Comparison of ENCODE assay signal across 8 cellular contexts in the genomic region with DNA sequence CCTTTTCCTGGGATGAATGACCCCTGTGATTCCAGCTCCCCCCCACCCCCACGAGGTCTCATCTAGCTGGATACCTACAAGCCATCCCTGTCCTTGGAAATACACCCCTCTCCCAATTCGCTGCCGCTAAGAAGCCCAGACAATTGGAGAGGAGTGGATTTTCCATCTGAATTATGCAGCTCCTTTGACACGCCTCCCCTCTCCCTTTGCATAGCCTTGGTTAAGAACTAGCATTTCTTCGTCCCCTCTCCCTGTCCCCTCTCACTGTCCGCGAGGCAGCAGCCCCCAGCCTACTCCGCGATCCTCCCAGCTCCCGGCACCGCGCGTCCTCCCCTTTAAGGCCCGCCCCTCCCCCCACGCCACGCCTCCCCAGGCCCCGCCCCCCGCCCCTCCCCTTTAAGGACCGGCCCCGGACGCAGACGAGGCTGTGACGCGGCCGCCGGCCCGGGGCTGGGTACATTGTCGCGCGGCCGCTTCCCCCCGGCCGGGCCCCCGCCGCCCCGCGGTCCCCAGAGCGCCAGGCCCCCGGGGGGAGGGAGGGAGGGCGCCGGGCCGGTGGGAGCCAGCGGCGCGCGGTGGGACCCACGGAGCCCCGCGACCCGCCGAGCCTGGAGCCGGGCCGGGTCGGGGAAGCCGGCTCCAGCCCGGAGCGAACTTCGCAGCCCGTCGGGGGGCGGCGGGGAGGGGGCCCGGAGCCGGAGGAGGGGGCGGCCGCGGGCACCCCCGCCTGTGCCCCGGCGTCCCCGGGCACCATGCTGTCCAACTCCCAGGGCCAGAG. TPM values are rescaled to one million over a fixed set of nuclear protein-coding genes. Genes with fewer than 3 reads are reported as not detected.
DNase-seq lines count a peak whose midpoint lies in the region; ATAC-seq, FAIRE-seq and TF ChIP-seq lines count a peak whose summit lies in the region.

MAPKAPK2 (plus strand) TSS at position 428 of the 778 bp plus-strand sequence; CDS start at position 753, 325 bp downstream.

- H4K8ac ChIP-seq in neuronal stem cell (ENCODE audit: low read depth, low read length) = no peak within 1 kb of the TSS

- WGBS in neuronal stem cell (ENCODE audit: extremely low coverage in 2 of 2, insufficient read length in 2 of 2, insufficient replicate concordance in 1 of 2), 2 donors = no CpG with 5 or more reads among the region's 71 CpGs

- no peaks in the 10 kb centered on the region for H3K36me3 ChIP-seq in SJCRH30
- H3K36me3 ChIP-seq in neuronal stem cell (replicated peaks in 1 of 2; ENCODE audit: control insufficient read depth in 2 of 2, insufficient read depth in 2 of 2, low read length in 2 of 2) = peaks cover 0 to 2% of the 10 kb centered on the region in 2 donors

- peak within 1 kb of the TSS; percentile 26 for H2AK5ac ChIP-seq in neuronal stem cell (ENCODE audit: low read depth, low read length)

- H3K9me3 ChIP-seq in SJCRH30 (replicated peaks) = no peaks in the 10 kb centered on the region
- H3K9me3 ChIP-seq in neuronal stem cell (replicated peaks in 1 of 2; ENCODE audit: control insufficient read depth in 2 of 2, insufficient read depth in 1 of 2, low read depth in 1 of 2, low read length in 2 of 2) = no peaks in the 10 kb centered on the region

- H2BK5ac ChIP-seq in neuronal stem cell (ENCODE audit: low read length) = peak within 1 kb of the TSS; percentile 7

- peak; percentile 48 for ATAC-seq in GM19023 (IDR thresholded peaks at IDR 0.05; ENCODE audit: unreplicated experiment)

- peak; percentile 96 for DNase-seq in AG08395 (ENCODE audit: low spot score)
- DNase-seq in HUDEP-2 (lab: John Stamatoyannopoulos, UW; ENCODE audit: unreplicated experiment in 76 of 76) = peak in 50 of 76 experiments; percentile 12 to 75 (median 54)
- DNase-seq in SJCRH30 = peak; percentile 78 to 86
- peak; percentile 62 for DNase-seq in activated gamma-delta T cell treated with anti-CD3 and anti-CD28 coated beads, Interleukin-2, amount 50 U/mL, for 16 hours (ENCODE audit: low read depth)
- DNase-seq in frontal cortex (ENCODE audit: low spot score in 2 of 2) = peak; percentile 98 to 99
- DNase-seq in neuronal stem cell (ENCODE audit: low spot score) = peak; percentile 76

- H4K91ac ChIP-seq in neuronal stem cell (ENCODE audit: low read depth, low read length, poor library complexity) = no peak within 1 kb of the TSS

- H2AFZ ChIP-seq in neuronal stem cell (ENCODE audit: low read length) = peak within 1 kb of the TSS; percentile 82

- H2BK12ac ChIP-seq in neuronal stem cell (ENCODE audit: low read length) = no peak within 1 kb of the TSS

- H3K4me1 ChIP-seq in SJCRH30 (peaks cover 31% of the 10 kb centered on the region), neuronal stem cell (ENCODE audit: control insufficient read depth in 2 of 2, insufficient read depth in 1 of 2, low read depth in 1 of 2, low read length in 2 of 2) (peaks cover 19 to 27% of the 10 kb centered on the region in 2 donors)

- peaks cover 2% of the 10 kb centered on the region for H3K79me1 ChIP-seq in neuronal stem cell (ENCODE audit: low read depth, low read length)

- no peak for FAIRE-seq in frontal cortex (lab: Jason Lieb, UNC)

- H3K4me3 ChIP-seq in SJCRH30 (peak within 1 kb of the TSS; percentile 85), neuronal stem cell (ENCODE audit: low read length in 2 of 2) (peak within 1 kb of the TSS; percentile 63 to 94)

- peak within 1 kb of the TSS; percentile 87 for H3K4me2 ChIP-seq in neuronal stem cell (ENCODE audit: insufficient read depth, low read length, poor library complexity, severe bottlenecking)

- no peak within 1 kb of the TSS for H3K4ac ChIP-seq in neuronal stem cell (ENCODE audit: low read length)

- H3K27me3 ChIP-seq in SJCRH30 = no peaks in the 10 kb centered on the region
- H3K27me3 ChIP-seq in neuronal stem cell (ENCODE audit: control insufficient read depth in 3 of 3, insufficient read depth in 3 of 3, low read depth in 1 of 3, low read length in 3 of 3) = peaks cover 0 to 43% (median 11%) of the 10 kb centered on the region in 3 experiments

- peak within 1 kb of the TSS; percentile 88 for H3K9ac ChIP-seq in neuronal stem cell (ENCODE audit: low read depth, low read length, poor library complexity)

- H3K14ac ChIP-seq in neuronal stem cell (ENCODE audit: low read length) = no peak within 1 kb of the TSS

- H3K18ac ChIP-seq in neuronal stem cell (ENCODE audit: low read length) = peak within 1 kb of the TSS; percentile 89

- peak within 1 kb of the TSS; percentile 8 for H3K23ac ChIP-seq in neuronal stem cell (ENCODE audit: low read depth, low read length, poor library complexity)

- no peak within 1 kb of the TSS for H2BK15ac ChIP-seq in neuronal stem cell (ENCODE audit: low read length)

- H2BK120ac ChIP-seq in neuronal stem cell (ENCODE audit: low read depth, low read length) = no peak within 1 kb of the TSS

- H3K27ac ChIP-seq in SJCRH30 (peak within 1 kb of the TSS; percentile 95), neuronal stem cell (replicated peaks; ENCODE audit: low read length) (peak within 1 kb of the TSS; percentile 73)

- TF ChIP-seq CTCF in subcutaneous adipose tissue (IDR thresholded peaks at IDR 0.05; ENCODE audit: low read depth) = no peak

RNA-seq across cellular contexts. Expression of gene MAPKAPK2, which starts in this region (rescaled TPM):
- total RNA-seq in SJCRH30 (2014; rRNA removed; shearing (Covaris generic)) = 64.4 and 67.6 TPM in 2 replicates
- total RNA-seq in frontal cortex (7.3 TPM), subcutaneous adipose tissue (10 to 100 TPM; 37.8 to 63.3 (median 42.9) TPM)
- polyA plus RNA-seq in neuronal stem cell (2013, experiment 1 of 2) = 54.3 TPM
- 54.2 TPM for polyA plus RNA-seq in neuronal stem cell (2013, experiment 2 of 2)

Comparison
In these comparisons a context has a peak if more than half of its experiments do, and no peak if none do; other contexts are left out.
1. Peak in every context shown above with its lines: DNase-seq, ATAC-seq, H3K4me3 ChIP-seq and H3K27ac ChIP-seq.